18 cellular contexts compared by ENCODE assay signal in the genomic region with DNA sequence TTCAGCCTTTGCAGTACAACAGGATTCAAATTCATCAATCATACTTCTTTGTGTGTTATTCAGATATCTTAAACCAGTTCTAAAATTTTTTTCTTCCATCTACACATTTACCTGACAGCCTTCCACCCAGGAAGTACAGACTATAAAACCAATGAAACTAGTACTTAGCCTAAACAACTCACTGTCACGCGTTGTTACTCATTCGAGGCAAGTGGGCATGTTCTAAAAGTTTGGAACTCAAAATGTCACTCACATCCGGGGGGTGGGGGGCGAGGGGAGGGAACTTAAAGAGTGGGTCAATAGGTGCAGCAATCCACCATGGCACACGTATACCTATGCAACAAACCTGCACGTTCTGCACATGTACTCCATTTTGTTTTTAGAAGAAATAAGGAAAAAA.
"Had no signal": no experiment of that assay in that cellular context is flagged by ENCODE, and none has a peak within 500 bp of the region (broad histone marks: within the 10 kb centered on the region; RNA-seq: fewer than 3 reads in every experiment).

No MANE protein-coding gene starts in this region.

- H3K36me3 ChIP-seq: ascending aorta, colonic mucosa, sigmoid colon had no signal

- H3K4me1 ChIP-seq: ascending aorta had no signal

- H3K27me3 Mint-ChIP-seq: activated naive CD8-positive, alpha-beta T cell treated with anti-CD3 and anti-CD28 coated beads, Interleukin-2, amount 50 U/mL, for 24 hours had no signal

- H3K4me3 Mint-ChIP-seq: activated CD4-positive, alpha-beta memory T cell treated with anti-CD3 and anti-CD28 coated beads for 36 hours; activated naive CD8-positive, alpha-beta T cell treated with anti-CD3 and anti-CD28 coated beads, Interleukin-2, amount 50 U/mL, for 24 hours had no signal

- H3K9me3 Mint-ChIP-seq: activated CD4-positive, alpha-beta memory T cell treated with anti-CD3 and anti-CD28 coated beads for 36 hours; activated naive CD8-positive, alpha-beta T cell treated with anti-CD3 and anti-CD28 coated beads, Interleukin-2, amount 50 U/mL, for 24 hours; naive thymus-derived CD8-positive, alpha-beta T cell had no signal

- H3K27me3 ChIP-seq: ascending aorta, cardiac muscle cell, colonic mucosa, heart right ventricle, sigmoid colon had no signal

- DNase-seq: activated CD4-positive, alpha-beta memory T cell treated with anti-CD3 and anti-CD28 coated beads for 36 hours; activated gamma-delta T cell; activated naive CD8-positive, alpha-beta T cell treated with anti-CD3 and anti-CD28 coated beads, Interleukin-2, amount 50 U/mL, for 24 hours; activated T-cell treated with anti-CD3 and anti-CD28 coated beads, Interleukin-2, amount 50 U/mL, for 48 hours; colonic mucosa; effector CD4-positive, alpha-beta T cell; heart right ventricle; kidney glomerular epithelial cell; lower lobe of right lung; naive thymus-derived CD8-positive, alpha-beta T cell; sigmoid colon; stimulated activated CD4-positive, alpha-beta T cell treated with anti-CD3 and anti-CD28 coated beads, Interleukin-2, amount 100 ng/mL, for 24 hours; stimulated activated naive CD4-positive, alpha-beta T cell; substantia nigra; trophoblast cell had no signal

- H3K27ac ChIP-seq: ascending aorta, cardiac muscle cell, colonic mucosa, heart right ventricle, lower lobe of right lung, sigmoid colon had no signal

- H3K4me3 ChIP-seq: ascending aorta, cardiac muscle cell, colonic mucosa, heart right ventricle, lower lobe of right lung, sigmoid colon had no signal

- ATAC-seq: activated CD4-positive, CD25-positive, alpha-beta regulatory T cell treated with anti-CD3 and anti-CD28 coated beads, Interleukin-2, amount 50 U/mL, for 24 hours; activated naive CD8-positive, alpha-beta T cell treated with anti-CD3 and anti-CD28 coated beads, Interleukin-2, amount 50 U/mL, for 24 hours; heart right ventricle; lower lobe of right lung; naive thymus-derived CD8-positive, alpha-beta T cell had no signal

- H3K9me3 ChIP-seq: ascending aorta, colonic mucosa, heart right ventricle, lower lobe of right lung, sigmoid colon had no signal

- H3K27ac Mint-ChIP-seq: activated CD4-positive, alpha-beta memory T cell treated with anti-CD3 and anti-CD28 coated beads for 36 hours; activated naive CD8-positive, alpha-beta T cell treated with anti-CD3 and anti-CD28 coated beads, Interleukin-2, amount 50 U/mL, for 24 hours had no signal
